ENCODE assay signal across 10 cellular contexts in the genomic region with DNA sequence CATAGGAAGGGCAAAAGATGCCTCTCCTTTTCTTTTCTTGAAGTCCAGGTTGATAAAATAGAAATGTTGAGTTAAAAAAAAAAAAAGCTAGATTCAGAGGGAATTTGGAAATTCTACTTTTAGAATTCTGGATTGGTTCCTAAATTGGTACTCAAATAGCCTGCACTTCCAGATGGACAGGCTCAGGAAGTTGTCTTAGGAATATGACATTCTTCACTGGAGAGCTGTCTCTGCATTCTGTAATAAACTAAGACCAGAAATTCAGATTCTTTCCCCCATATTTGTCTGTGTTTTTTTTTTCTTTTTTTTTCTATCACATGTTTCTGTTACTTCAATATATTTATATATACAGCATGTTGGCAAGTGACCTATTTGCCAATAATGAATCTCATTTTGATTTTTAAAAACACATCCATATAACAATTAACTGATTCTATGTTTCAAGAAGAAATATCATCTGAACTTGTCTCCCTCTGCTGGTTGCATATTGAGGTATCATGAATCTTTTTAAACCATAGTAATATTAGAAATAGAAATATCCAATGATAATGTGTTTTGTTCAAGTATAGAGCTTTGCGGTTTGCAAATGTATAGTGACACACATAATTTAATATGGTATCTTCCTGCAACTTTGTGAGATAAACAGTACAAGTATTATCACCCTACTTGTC. TPM values are rescaled to one million over a fixed set of nuclear protein-coding genes. Genes with fewer than 3 reads are reported as not detected.
DNase-seq lines count a peak whose midpoint lies in the region; ATAC-seq and TF ChIP-seq lines count a peak whose summit lies in the region.
"Had no signal": no experiment of that assay in that cellular context is flagged by ENCODE, and none has a peak within 500 bp of the region (broad histone marks: within the 10 kb centered on the region; RNA-seq: fewer than 3 reads in every experiment).

No MANE protein-coding gene starts in this region.

- H2AFZ ChIP-seq in PC-3 (ENCODE audit: low read length): no peak overlapping the region

- intact Hi-C loops in PC-3 (cut with micrococcal nuclease) (loop anchor here (5.0 kb wide), 1 partner anchor 307 kb away; no protein-coding TSS in a partner anchor), sigmoid colon (cut with DNase I) (loop anchor here (2.0 kb wide), 1 partner anchor 313 kb away; no protein-coding TSS in a partner anchor), posterior cingulate gyrus (cut with DNase I) (loop anchor here (2.0 kb wide), 1 partner anchor 313 kb away; no protein-coding TSS in a partner anchor)

- BruUV-seq in PC-3 (replicated peaks; lab: Mats Ljungman, UMichigan): no TSS peak

- H3K27ac ChIP-seq in PC-3 (ENCODE audit: low read length) (no peak overlapping the region), sigmoid colon (no peak overlapping the region)

- TF ChIP-seq POLR2A in sigmoid colon (IDR thresholded peaks at IDR 0.05): no peak

- H3F3A ChIP-seq in PC-3 (ENCODE audit: low read length, unreplicated experiment): no peaks in the 10 kb centered on the region

- POLR2A ChIA-PET in PC-3 (lab: Charles Lee; ENCODE audit: unreplicated experiment): no interaction called here

- TF ChIP-seq CTCF in PC-3 (conservative IDR thresholded peaks at IDR 0.05; ENCODE audit: low read depth, low read length) (peak; percentile 51), sigmoid colon (IDR thresholded peaks at IDR 0.05) (peak; percentile 13 to 41 (median 31))

- H3K4me3 ChIP-seq in PC-3 (ENCODE audit: low read length): no peak overlapping the region
- no peak overlapping the region for H3K4me3 ChIP-seq in sigmoid colon

- CTCF ChIA-PET in PC-3 (lab: Charles Lee): interaction anchor here (0.6 kb wide), 1 partner anchor 404 kb away, joined by 3 read pairs; no protein-coding TSS in a partner anchor

- 84 to 85% methylated on average over 1 of the region's 1 CpG for WGBS in sigmoid colon, 2 donors

- DNase-seq in NCI-H748 (lab: John Stamatoyannopoulos, UW; ENCODE audit: unreplicated experiment) (peak; percentile 6), NCI-H748 treated with DMSO at 0.1 percent for 48 hours (lab: John Stamatoyannopoulos, UW) (no peak), PC-3 (peak; percentile 14), fibroblast of peridontal ligament (ENCODE audit: extremely low read depth) (peak; percentile 38), sigmoid colon (no peak), DMS79 treated with DMSO at 0.1 percent for 48 hours (lab: John Stamatoyannopoulos, UW) (no peak), posterior cingulate gyrus (no peak)
- DNase-seq in NK-92 treated with Interleukin-12 subunit alpha and Interleukin-12 subunit beta, amount 100 ng/mL, for 24 hours (lab: John Stamatoyannopoulos, UW): no peak
- DNase-seq: substantia nigra had no signal

- H3K4me2 ChIP-seq in PC-3 (ENCODE audit: low read length): no peak overlapping the region

- H3K4me1 ChIP-seq in PC-3 (ENCODE audit: insufficient read depth, low read length): no peaks in the 10 kb centered on the region
- H3K4me1 ChIP-seq in sigmoid colon: peaks cover 0 to 10% (median 4%) of the 10 kb centered on the region in 4 donors

- H3K36me3 ChIP-seq in PC-3 (ENCODE audit: low read depth, low read length) (no peaks in the 10 kb centered on the region), sigmoid colon (no peaks in the 10 kb centered on the region)

- ATAC-seq in PC-3: no peak

- no peaks in the 10 kb centered on the region for H3K27me3 ChIP-seq in PC-3 (ENCODE audit: low read length)
- H3K27me3 ChIP-seq in sigmoid colon: no peaks in the 10 kb centered on the region

- TF ChIP-seq EP300 in sigmoid colon (IDR thresholded peaks at IDR 0.05): no peak

- H4K20me1 ChIP-seq in PC-3 (ENCODE audit: low read length): no peaks in the 10 kb centered on the region

- no peaks in the 10 kb centered on the region for H3K9me2 ChIP-seq in PC-3 (replicated peaks; ENCODE audit: low read length)

- no peak overlapping the region for H3K9ac ChIP-seq in PC-3 (ENCODE audit: low read length)

- H3K79me2 ChIP-seq in PC-3 (ENCODE audit: low read length): no peaks in the 10 kb centered on the region

- H3K9me3 ChIP-seq in PC-3 (ENCODE audit: low read length) (no peaks in the 10 kb centered on the region), sigmoid colon (no peaks in the 10 kb centered on the region)

RNA-seq across cellular contexts. Expression of a gene that starts 8.5 kb away (rescaled TPM):
- 0.15 TPM in 1 of 2 replicates, not detected in the other for total RNA-seq in PC-3 (2014; rRNA removed)
- total RNA-seq in sigmoid colon: 10 to 100 TPM; 22.9 to 47.1 (median 30.1) TPM
- 1 to 10 TPM in 2 of 3 donors, under 1 TPM in 1; 0.23 to 6.5 (median 1.2) TPM for polyA plus RNA-seq in sigmoid colon
- polyA plus RNA-seq: CD14-positive monocyte had no signal

Comparison
In these comparisons a context has a peak if more than half of its experiments do, and no peak if none do; other contexts are left out.
1. DNase-seq: peak in NCI-H748 (single experiment), PC-3 (single experiment) and fibroblast of peridontal ligament (single experiment); none in NCI-H748 treated with DMSO at 0.1 percent for 48 hours (single experiment), sigmoid colon (single experiment), DMS79 treated with DMSO at 0.1 percent for 48 hours (single experiment), posterior cingulate gyrus (0 of 10) and NK-92 treated with Interleukin-12 subunit alpha and Interleukin-12 subunit beta, amount 100 ng/mL, for 24 hours (single experiment).
2. RNA of a gene that starts 8.5 kb away (total RNA-seq): 22.9 to 47.1 TPM in sigmoid colon; 0.15 TPM in PC-3; every median in the first group is over 10 times any median in the second.